In the genomic region with DNA sequence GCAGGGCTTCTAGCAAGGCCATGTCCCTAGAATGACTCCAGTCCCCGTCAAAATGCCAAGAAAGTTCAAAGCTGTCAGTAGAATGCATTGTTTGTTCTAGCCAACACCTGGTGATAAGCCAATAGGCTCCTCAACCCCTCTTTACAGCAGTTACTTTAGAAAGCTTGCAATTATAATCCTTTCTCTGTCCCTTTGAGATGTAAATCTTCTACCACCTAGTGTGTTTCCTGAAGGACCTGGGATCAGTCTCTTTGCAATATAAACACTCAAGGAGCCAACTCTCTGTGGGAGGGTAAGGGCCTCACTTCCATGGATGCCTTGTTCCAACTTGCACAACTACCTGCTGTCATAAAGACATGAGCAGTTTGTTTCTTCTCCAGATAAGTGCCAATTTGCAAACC, we compare ENCODE assay signal across 1 cellular context.
TF ChIP-seq lines count a peak whose summit lies in the region.

No MANE protein-coding gene starts in this region.

TF ChIP-seq in HEK293, 187 proteins besides CTCF, POLR2A, EP300 and RAD21 (continued from another document and continues in another):
- TF ChIP-seq, protein P1, sequence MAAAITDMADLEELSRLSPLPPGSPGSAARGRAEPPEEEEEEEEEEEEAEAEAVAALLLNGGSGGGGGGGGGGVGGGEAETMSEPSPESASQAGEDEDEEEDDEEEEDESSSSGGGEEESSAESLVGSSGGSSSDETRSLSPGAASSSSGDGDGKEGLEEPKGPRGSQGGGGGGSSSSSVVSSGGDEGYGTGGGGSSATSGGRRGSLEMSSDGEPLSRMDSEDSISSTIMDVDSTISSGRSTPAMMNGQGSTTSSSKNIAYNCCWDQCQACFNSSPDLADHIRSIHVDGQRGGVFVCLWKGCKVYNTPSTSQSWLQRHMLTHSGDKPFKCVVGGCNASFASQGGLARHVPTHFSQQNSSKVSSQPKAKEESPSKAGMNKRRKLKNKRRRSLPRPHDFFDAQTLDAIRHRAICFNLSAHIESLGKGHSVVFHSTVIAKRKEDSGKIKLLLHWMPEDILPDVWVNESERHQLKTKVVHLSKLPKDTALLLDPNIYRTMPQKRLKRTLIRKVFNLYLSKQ (tag by site-specific recombination; IDR thresholded peaks at IDR 0.05; ENCODE audit: borderline replicate concordance), result no peak
- no peak for TF ChIP-seq ZBTB10 (tag by site-specific recombination; IDR thresholded peaks at IDR 0.05)
- no peak for TF ChIP-seq ZFHX2 (tag by site-specific recombination; conservative IDR thresholded peaks at IDR 0.05)
- TF ChIP-seq ZNF830 (tag by site-specific recombination; IDR thresholded peaks at IDR 0.05; ENCODE audit: low read depth), result no peak
- TF ChIP-seq ZNF843 (tag by site-specific recombination; IDR thresholded peaks at IDR 0.05), result peak; percentile 93
- no peak for TF ChIP-seq ZBTB49 (tag by site-specific recombination; IDR thresholded peaks at IDR 0.05; ENCODE audit: low read depth)
- TF ChIP-seq SCRT2 (tag by site-specific recombination; IDR thresholded peaks at IDR 0.05), result no peak
- no peak for TF ChIP-seq ZNF133 (tag by site-specific recombination; IDR thresholded peaks at IDR 0.05)
- TF ChIP-seq ZNF280C (tag by site-specific recombination; IDR thresholded peaks at IDR 0.05), result no peak
- TF ChIP-seq FEZF1 (tag by site-specific recombination; IDR thresholded peaks at IDR 0.05), result peak; percentile 96
- TF ChIP-seq ZNF610 (tag by site-specific recombination; IDR thresholded peaks at IDR 0.05; ENCODE audit: borderline replicate concordance), result peak; percentile 73; the same call in 1 of the 2 replicates
- TF ChIP-seq SCRT1 (tag by site-specific recombination; IDR thresholded peaks at IDR 0.05; ENCODE audit: borderline replicate concordance), result peak; percentile 60; the same call in 1 of the 2 replicates
- no peak for TF ChIP-seq ZNF202 (tag by site-specific recombination; IDR thresholded peaks at IDR 0.05; ENCODE audit: borderline replicate concordance)
- TF ChIP-seq ZNF510 (tag by site-specific recombination; IDR thresholded peaks at IDR 0.05; ENCODE audit: insufficient replicate concordance), result no peak
- no peak for TF ChIP-seq ZNF501 (tag by site-specific recombination; IDR thresholded peaks at IDR 0.05)
- TF ChIP-seq ZNF155 (tag by site-specific recombination; IDR thresholded peaks at IDR 0.05), result no peak
- no peak for TF ChIP-seq ZNF529 (tag by site-specific recombination; IDR thresholded peaks at IDR 0.05; ENCODE audit: insufficient replicate concordance)
- TF ChIP-seq ZNF37A (tag by site-specific recombination; IDR thresholded peaks at IDR 0.05), result no peak
- no peak for TF ChIP-seq ZNF223 (tag by site-specific recombination; IDR thresholded peaks at IDR 0.05)
- TF ChIP-seq ZSCAN5A (tag by site-specific recombination; IDR thresholded peaks at IDR 0.05), result no peak
- no peak for TF ChIP-seq ZNF146 (tag by site-specific recombination; IDR thresholded peaks at IDR 0.05)
- no peak for TF ChIP-seq ZNF626 (tag by site-specific recombination; IDR thresholded peaks at IDR 0.05)
- 0 out of 2 replicates have a peak, but pooled peaks have one; percentile 24 for TF ChIP-seq ZSCAN16 (tag by site-specific recombination; IDR thresholded peaks at IDR 0.05)
- no peak; the same call in none of the 2 replicates for TF ChIP-seq BCL6B (tag by site-specific recombination; IDR thresholded peaks at IDR 0.05)
- no peak for TF ChIP-seq ZNF404 (tag by site-specific recombination; IDR thresholded peaks at IDR 0.05)
- 0 out of 2 replicates have a peak, but pooled peaks have one; percentile 34 for TF ChIP-seq ZBTB21 (tag by site-specific recombination; IDR thresholded peaks at IDR 0.05)
- TF ChIP-seq, protein P2, sequence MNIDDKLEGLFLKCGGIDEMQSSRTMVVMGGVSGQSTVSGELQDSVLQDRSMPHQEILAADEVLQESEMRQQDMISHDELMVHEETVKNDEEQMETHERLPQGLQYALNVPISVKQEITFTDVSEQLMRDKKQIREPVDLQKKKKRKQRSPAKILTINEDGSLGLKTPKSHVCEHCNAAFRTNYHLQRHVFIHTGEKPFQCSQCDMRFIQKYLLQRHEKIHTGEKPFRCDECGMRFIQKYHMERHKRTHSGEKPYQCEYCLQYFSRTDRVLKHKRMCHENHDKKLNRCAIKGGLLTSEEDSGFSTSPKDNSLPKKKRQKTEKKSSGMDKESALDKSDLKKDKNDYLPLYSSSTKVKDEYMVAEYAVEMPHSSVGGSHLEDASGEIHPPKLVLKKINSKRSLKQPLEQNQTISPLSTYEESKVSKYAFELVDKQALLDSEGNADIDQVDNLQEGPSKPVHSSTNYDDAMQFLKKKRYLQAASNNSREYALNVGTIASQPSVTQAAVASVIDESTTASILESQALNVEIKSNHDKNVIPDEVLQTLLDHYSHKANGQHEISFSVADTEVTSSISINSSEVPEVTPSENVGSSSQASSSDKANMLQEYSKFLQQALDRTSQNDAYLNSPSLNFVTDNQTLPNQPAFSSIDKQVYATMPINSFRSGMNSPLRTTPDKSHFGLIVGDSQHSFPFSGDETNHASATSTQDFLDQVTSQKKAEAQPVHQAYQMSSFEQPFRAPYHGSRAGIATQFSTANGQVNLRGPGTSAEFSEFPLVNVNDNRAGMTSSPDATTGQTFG (tag by site-specific recombination; IDR thresholded peaks at IDR 0.05; ENCODE audit: borderline replicate concordance), result no peak
- TF ChIP-seq ZNF221 (tag by site-specific recombination; IDR thresholded peaks at IDR 0.05; ENCODE audit: borderline replicate concordance), result no peak
- TF ChIP-seq, protein P3, sequence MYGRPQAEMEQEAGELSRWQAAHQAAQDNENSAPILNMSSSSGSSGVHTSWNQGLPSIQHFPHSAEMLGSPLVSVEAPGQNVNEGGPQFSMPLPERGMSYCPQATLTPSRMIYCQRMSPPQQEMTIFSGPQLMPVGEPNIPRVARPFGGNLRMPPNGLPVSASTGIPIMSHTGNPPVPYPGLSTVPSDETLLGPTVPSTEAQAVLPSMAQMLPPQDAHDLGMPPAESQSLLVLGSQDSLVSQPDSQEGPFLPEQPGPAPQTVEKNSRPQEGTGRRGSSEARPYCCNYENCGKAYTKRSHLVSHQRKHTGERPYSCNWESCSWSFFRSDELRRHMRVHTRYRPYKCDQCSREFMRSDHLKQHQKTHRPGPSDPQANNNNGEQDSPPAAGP (tag by site-specific recombination; IDR thresholded peaks at IDR 0.05), result no peak
- TF ChIP-seq, protein P4, sequence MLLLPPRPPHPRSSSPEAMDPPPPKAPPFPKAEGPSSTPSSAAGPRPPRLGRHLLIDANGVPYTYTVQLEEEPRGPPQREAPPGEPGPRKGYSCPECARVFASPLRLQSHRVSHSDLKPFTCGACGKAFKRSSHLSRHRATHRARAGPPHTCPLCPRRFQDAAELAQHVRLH (tag by site-specific recombination; IDR thresholded peaks at IDR 0.05), result peak; percentile 85
- no peak for TF ChIP-seq ZNF558 (tag by site-specific recombination; IDR thresholded peaks at IDR 0.05)
- no peak for TF ChIP-seq GLI4 (tag by site-specific recombination; IDR thresholded peaks at IDR 0.05)
- TF ChIP-seq ZNF670 (tag by site-specific recombination; IDR thresholded peaks at IDR 0.05; ENCODE audit: low read depth), result no peak
- TF ChIP-seq BCL11B (tag by site-specific recombination; IDR thresholded peaks at IDR 0.05; ENCODE audit: low read depth), result no peak
- no peak for TF ChIP-seq ZNF785 (tag by site-specific recombination; IDR thresholded peaks at IDR 0.05)
- TF ChIP-seq, protein P5, sequence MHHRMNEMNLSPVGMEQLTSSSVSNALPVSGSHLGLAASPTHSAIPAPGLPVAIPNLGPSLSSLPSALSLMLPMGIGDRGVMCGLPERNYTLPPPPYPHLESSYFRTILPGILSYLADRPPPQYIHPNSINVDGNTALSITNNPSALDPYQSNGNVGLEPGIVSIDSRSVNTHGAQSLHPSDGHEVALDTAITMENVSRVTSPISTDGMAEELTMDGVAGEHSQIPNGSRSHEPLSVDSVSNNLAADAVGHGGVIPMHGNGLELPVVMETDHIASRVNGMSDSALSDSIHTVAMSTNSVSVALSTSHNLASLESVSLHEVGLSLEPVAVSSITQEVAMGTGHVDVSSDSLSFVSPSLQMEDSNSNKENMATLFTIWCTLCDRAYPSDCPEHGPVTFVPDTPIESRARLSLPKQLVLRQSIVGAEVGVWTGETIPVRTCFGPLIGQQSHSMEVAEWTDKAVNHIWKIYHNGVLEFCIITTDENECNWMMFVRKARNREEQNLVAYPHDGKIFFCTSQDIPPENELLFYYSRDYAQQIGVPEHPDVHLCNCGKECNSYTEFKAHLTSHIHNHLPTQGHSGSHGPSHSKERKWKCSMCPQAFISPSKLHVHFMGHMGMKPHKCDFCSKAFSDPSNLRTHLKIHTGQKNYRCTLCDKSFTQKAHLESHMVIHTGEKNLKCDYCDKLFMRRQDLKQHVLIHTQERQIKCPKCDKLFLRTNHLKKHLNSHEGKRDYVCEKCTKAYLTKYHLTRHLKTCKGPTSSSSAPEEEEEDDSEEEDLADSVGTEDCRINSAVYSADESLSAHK (tag by site-specific recombination; IDR thresholded peaks at IDR 0.05), result peak; percentile 76
